4 cellular contexts compared by ENCODE assay signal in genomic region chr17:21420503-21421090, GRCh38. TPM values are rescaled to one million over a fixed set of nuclear protein-coding genes. Genes with fewer than 3 reads are reported as not detected.
"Had no signal": no experiment of that assay in that cellular context is flagged by ENCODE, and none has a peak within 500 bp of the region (broad histone marks: within the 10 kb centered on the region; RNA-seq: fewer than 3 reads in every experiment).

No MANE protein-coding gene starts in this region.

RNA-seq across cellular contexts. Expression of gene KCNJ12, which starts 44.4 kb away (rescaled TPM):
- total RNA-seq: activated B cell treated with CpG ODN at 0.5 μM for 24 hours; activated CD8-positive, alpha-beta T cell treated with anti-CD3 and anti-CD28 coated beads for 36 hours; activated T-cell treated with anti-CD3 and anti-CD28 coated beads, Interleukin-2, amount 50 U/mL, for 72 hours; esophagus mucosa had no signal
